In genomic region chr3:58685641-58686040, GRCh38 we compare ENCODE assay signal across 41 cellular contexts. TPM values are rescaled to one million over a fixed set of nuclear protein-coding genes. Genes with fewer than 3 reads are reported as not detected.
"Had no signal": no experiment of that assay in that cellular context is flagged by ENCODE, and none has a peak within 500 bp of the region (broad histone marks: within the 10 kb centered on the region; RNA-seq: fewer than 3 reads in every experiment).

No MANE protein-coding gene starts in this region.

- H3K4me1 Mint-ChIP-seq: activated naive CD4-positive, alpha-beta T cell treated with anti-CD3 and anti-CD28 coated beads, Interleukin-2, amount 10 ng/mL, durations not matched to agents 7 days and 5 days; activated naive CD4-positive, alpha-beta T cell treated with anti-CD3 and anti-CD28 coated beads, Interleukin-2, amount 50 U/mL, for 24 hours; activated naive CD8-positive, alpha-beta T cell treated with anti-CD3 and anti-CD28 coated beads, Interleukin-2, amount 10 ng/mL, durations not matched to agents 7 days and 5 days; activated T-helper 17 cell treated with anti-CD3 and anti-CD28 coated beads, Interleukin-2, amount 50 U/mL, for 72 hours; central memory CD8-positive, alpha-beta T cell had no signal

- H3K36me3 ChIP-seq: adrenal gland, ascending aorta, brain microvascular endothelial cell, breast epithelium, cardiac muscle cell had no signal

- H3K4me1 ChIP-seq: adrenal gland, ascending aorta, body of pancreas, breast epithelium had no signal

- FAIRE-seq: astrocyte had no signal

- H3K27me3 Mint-ChIP-seq: activated naive CD4-positive, alpha-beta T cell treated with anti-CD3 and anti-CD28 coated beads, Interleukin-2, amount 10 ng/mL, durations not matched to agents 7 days and 5 days had no signal

- H3K36me3 Mint-ChIP-seq: activated naive CD4-positive, alpha-beta T cell treated with anti-CD3 and anti-CD28 coated beads, Interleukin-2, amount 10 ng/mL, durations not matched to agents 7 days and 5 days; activated naive CD4-positive, alpha-beta T cell treated with anti-CD3 and anti-CD28 coated beads, Interleukin-2, amount 50 U/mL, for 24 hours; activated naive CD8-positive, alpha-beta T cell; activated naive CD8-positive, alpha-beta T cell treated with anti-CD3 and anti-CD28 coated beads for 36 hours; activated naive CD8-positive, alpha-beta T cell treated with anti-CD3 and anti-CD28 coated beads, Interleukin-2, amount 10 ng/mL, durations not matched to agents 7 days and 5 days; brain had no signal

- H3K9me3 ChIP-seq: adrenal gland, ascending aorta, body of pancreas, breast epithelium had no signal

- H3K27me3 ChIP-seq: adrenal gland, ascending aorta, body of pancreas, breast epithelium, cardiac muscle cell had no signal

- H3K27ac Mint-ChIP-seq: activated naive CD4-positive, alpha-beta T cell treated with anti-CD3 and anti-CD28 coated beads for 36 hours; activated naive CD4-positive, alpha-beta T cell treated with anti-CD3 and anti-CD28 coated beads, Interleukin-2, amount 10 ng/mL, durations not matched to agents 7 days and 5 days; activated naive CD4-positive, alpha-beta T cell treated with anti-CD3 and anti-CD28 coated beads, Interleukin-2, amount 50 U/mL, for 24 hours; activated naive CD4-positive, alpha-beta T cell treated with anti-CD3 and anti-CD28 coated beads, Interleukin-2, amount 50 U/mL, for 72 hours; activated naive CD8-positive, alpha-beta T cell; activated naive CD8-positive, alpha-beta T cell treated with anti-CD3 and anti-CD28 coated beads for 36 hours; activated naive CD8-positive, alpha-beta T cell treated with anti-CD3 and anti-CD28 coated beads, Interleukin-2, amount 10 ng/mL, durations not matched to agents 7 days and 5 days; activated naive CD8-positive, alpha-beta T cell treated with anti-CD3 and anti-CD28 coated beads, Interleukin-2, amount 50 U/mL, for 24 hours; activated T-cell treated with anti-CD3 and anti-CD28 coated beads, Interleukin-2, amount 50 U/mL, for 24 hours; activated T-helper 1 cell treated with anti-CD3 and anti-CD28 coated beads, Interleukin-12 subunit alpha, Interleukin-12 subunit beta, Interleukin-2, Interleukin-4 antibody, amounts not matched to agents 30 ng/mL and 10 ng/mL and 1 ng/mL, durations not matched to agents 14 hours and 24 hours and 36 hours; activated T-helper 17 cell treated with anti-CD3 and anti-CD28 coated beads, Interleukin-2, amount 50 U/mL, for 72 hours; activated T-helper 2 cell treated with anti-CD3 and anti-CD28 coated beads, Interferon-gamma antibody, Interleukin-2, Interleukin-4, amounts not matched to agents 10 μg/mL and 5 μg/mL and 100 μg/mL, durations not matched to agents 14 hours and 24 hours and 36 hours; brain had no signal

- DNase-seq: activated effector memory CD4-positive, alpha-beta T cell treated with anti-CD3 and anti-CD28 coated beads, Interleukin-2, amount 50 U/mL, for 16 hours; activated effector memory CD4-positive, alpha-beta T cell treated with Interleukin-2 at 50 U/mL for 16 hours; activated gamma-delta T cell; activated gamma-delta T cell treated with Interleukin-2 at 50 U/mL for 16 hours; activated naive CD4-positive, alpha-beta T cell; activated naive CD4-positive, alpha-beta T cell treated with anti-CD3 and anti-CD28 coated beads for 36 hours; activated naive CD4-positive, alpha-beta T cell treated with anti-CD3 and anti-CD28 coated beads, Interleukin-2, amount 10 ng/mL, durations not matched to agents 7 days and 5 days; activated naive CD4-positive, alpha-beta T cell treated with anti-CD3 and anti-CD28 coated beads, Interleukin-2, amount 50 U/mL, for 16 hours; activated naive CD4-positive, alpha-beta T cell treated with Interleukin-2 at 50 U/mL for 16 hours; activated naive CD8-positive, alpha-beta T cell treated with anti-CD3 and anti-CD28 coated beads for 36 hours; activated naive CD8-positive, alpha-beta T cell treated with anti-CD3 and anti-CD28 coated beads, Interleukin-2, amount 10 ng/mL, durations not matched to agents 7 days and 5 days; activated naive CD8-positive, alpha-beta T cell treated with anti-CD3 and anti-CD28 coated beads, Interleukin-2, amount 50 U/mL, for 24 hours; activated T-cell treated with anti-CD3 and anti-CD28 coated beads for 4 hours; activated T-cell treated with anti-CD3 and anti-CD28 coated beads, Interleukin-2, amount 50 U/mL, for 1 hour; activated T-cell treated with anti-CD3 and anti-CD28 coated beads, Interleukin-2, amount 50 U/mL, for 24 hours; activated T-cell treated with anti-CD3 and anti-CD28 coated beads, Interleukin-2, amount 50 U/mL, for 4 hours; activated T-cell treated with anti-CD3 and anti-CD28 coated beads, Interleukin-2, amount 50 U/mL, for 48 hours; adrenal gland; amniotic stem cell; amygdala; anterior cingulate cortex; aorta; body of pancreas; brain microvascular endothelial cell; caudate nucleus; central memory CD4-positive, alpha-beta T cell; cerebellar nuclear complex had no signal

- H3K4me3 ChIP-seq: adrenal gland, ascending aorta, body of pancreas, breast epithelium, cardiac muscle cell had no signal

- H3K4me3 Mint-ChIP-seq: activated naive CD4-positive, alpha-beta T cell treated with anti-CD3 and anti-CD28 coated beads for 36 hours; activated naive CD4-positive, alpha-beta T cell treated with anti-CD3 and anti-CD28 coated beads, Interleukin-2, amount 10 ng/mL, durations not matched to agents 7 days and 5 days; activated naive CD4-positive, alpha-beta T cell treated with anti-CD3 and anti-CD28 coated beads, Interleukin-2, amount 50 U/mL, for 24 hours; activated naive CD8-positive, alpha-beta T cell; activated naive CD8-positive, alpha-beta T cell treated with anti-CD3 and anti-CD28 coated beads for 36 hours; activated naive CD8-positive, alpha-beta T cell treated with anti-CD3 and anti-CD28 coated beads, Interleukin-2, amount 10 ng/mL, durations not matched to agents 7 days and 5 days; activated naive CD8-positive, alpha-beta T cell treated with anti-CD3 and anti-CD28 coated beads, Interleukin-2, amount 50 U/mL, for 24 hours; activated T-cell treated with anti-CD3 and anti-CD28 coated beads, Interleukin-2, amount 50 U/mL, for 24 hours; activated T-cell treated with anti-CD3 and anti-CD28 coated beads, Interleukin-2, amount 50 U/mL, for 4 hours; activated T-helper 1 cell treated with anti-CD3 and anti-CD28 coated beads, Interleukin-12 subunit alpha, Interleukin-12 subunit beta, Interleukin-2, Interleukin-4 antibody, amounts not matched to agents 30 ng/mL and 10 ng/mL and 1 ng/mL, durations not matched to agents 14 hours and 24 hours and 36 hours; activated T-helper 17 cell treated with anti-CD3 and anti-CD28 coated beads, Interleukin-2, amount 50 U/mL, for 72 hours; brain; central memory CD8-positive, alpha-beta T cell had no signal

- H3K27ac ChIP-seq: adrenal gland, ascending aorta, body of pancreas, brain microvascular endothelial cell, breast epithelium, cardiac muscle cell had no signal

- ATAC-seq: activated naive CD4-positive, alpha-beta T cell treated with anti-CD3 and anti-CD28 coated beads, Interleukin-2, amount 50 U/mL, for 72 hours; activated naive CD8-positive, alpha-beta T cell treated with anti-CD3 and anti-CD28 coated beads, Interleukin-2, amount 50 U/mL, for 24 hours; activated T-cell treated with anti-CD3 and anti-CD28 coated beads, Interleukin-2, amount 50 U/mL, for 4 hours; activated T-helper 17 cell treated with anti-CD3 and anti-CD28 coated beads, Interleukin-2, amount 50 U/mL, for 72 hours; body of pancreas had no signal

- H3K9me3 Mint-ChIP-seq: activated naive CD4-positive, alpha-beta T cell treated with anti-CD3 and anti-CD28 coated beads for 36 hours; activated naive CD4-positive, alpha-beta T cell treated with anti-CD3 and anti-CD28 coated beads, Interleukin-2, amount 50 U/mL, for 24 hours; activated naive CD8-positive, alpha-beta T cell treated with anti-CD3 and anti-CD28 coated beads, Interleukin-2, amount 10 ng/mL, durations not matched to agents 7 days and 5 days; activated T-cell treated with anti-CD3 and anti-CD28 coated beads, Interleukin-2, amount 50 U/mL, for 24 hours; central memory CD8-positive, alpha-beta T cell had no signal

RNA-seq across cellular contexts. Expression of gene FAM3D, which starts 19.1 kb away (rescaled TPM):
- total RNA-seq: activated naive CD4-positive, alpha-beta T cell treated with anti-CD3 and anti-CD28 coated beads for 36 hours; activated naive CD4-positive, alpha-beta T cell treated with anti-CD3 and anti-CD28 coated beads, Interleukin-2, amount 50 U/mL, for 72 hours; activated naive CD8-positive, alpha-beta T cell treated with anti-CD3 and anti-CD28 coated beads for 36 hours; activated naive CD8-positive, alpha-beta T cell treated with anti-CD3 and anti-CD28 coated beads, Interleukin-2, amount 10 ng/mL, durations not matched to agents 7 days and 5 days; activated T-cell treated with anti-CD3 and anti-CD28 coated beads, Interleukin-2, amount 50 U/mL, for 4 hours; activated T-helper 1 cell treated with anti-CD3 and anti-CD28 coated beads, Interleukin-12 subunit alpha, Interleukin-12 subunit beta, Interleukin-2, Interleukin-4 antibody, amounts not matched to agents 30 ng/mL and 10 ng/mL and 1 ng/mL, durations not matched to agents 14 hours and 24 hours and 36 hours; activated T-helper 17 cell treated with anti-CD3 and anti-CD28 coated beads, Interleukin-2, amount 50 U/mL, for 72 hours; activated T-helper 2 cell treated with anti-CD3 and anti-CD28 coated beads, Interferon-gamma antibody, Interleukin-2, Interleukin-4, amounts not matched to agents 10 μg/mL and 5 μg/mL and 100 μg/mL, durations not matched to agents 14 hours and 24 hours and 36 hours; aorta; ascending aorta; astrocyte; cardiac septum; cerebellum had no signal
- polyA plus RNA-seq: cardiac muscle cell had no signal
